Comparison of ENCODE assay signal across 27 cellular contexts in genomic region chr2:80887923-80888322, GRCh38.
"Had no signal": no experiment of that assay in that cellular context is flagged by ENCODE, and none has a peak within 500 bp of the region (broad histone marks: within the 10 kb centered on the region; RNA-seq: fewer than 3 reads in every experiment).

No MANE protein-coding gene starts in this region.

- FAIRE-seq: astrocyte, islet of Langerhans had no signal

- H3K9me3 ChIP-seq: esophagus squamous epithelium, heart right ventricle, testis, uterus had no signal

- H3K9me3 Mint-ChIP-seq: type B pancreatic cell had no signal

- H3K27ac ChIP-seq: heart right ventricle, skin epidermis, testis, uterus had no signal

- H3K4me1 Mint-ChIP-seq: activated T-helper 17 cell treated with anti-CD3 and anti-CD28 coated beads, Interleukin-2, amount 50 U/mL, for 72 hours; natural killer cell had no signal

- DNase-seq: activated CD4-positive, alpha-beta T cell treated with anti-CD3 and anti-CD28 coated beads, Interleukin-2, amount 50 U/mL, for 1 hour; activated CD8-positive, alpha-beta T cell treated with anti-CD3 and anti-CD28 coated beads for 36 hours; activated gamma-delta T cell treated with Interleukin-2 at 50 U/mL for 16 hours; activated naive CD4-positive, alpha-beta T cell treated with anti-CD3 and anti-CD28 coated beads, Interleukin-2, amount 50 U/mL, for 16 hours; activated T-cell treated with anti-CD3 and anti-CD28 coated beads, Interleukin-2, amount 50 U/mL, for 4 hours; amniotic stem cell; caudate nucleus; esophagus squamous epithelium; foreskin melanocyte; heart right ventricle; natural killer cell; posterior cingulate gyrus; retina; stimulated activated CD4-positive, alpha-beta T cell treated with anti-CD3 and anti-CD28 coated beads, Interleukin-12 subunit alpha, Interleukin-12 subunit beta, amount 100 ng/mL, for 4 hours; stimulated activated CD4-positive, alpha-beta T cell treated with anti-CD3 and anti-CD28 coated beads, Interleukin-4, amount 100 ng/mL, for 1 hour; stimulated activated naive CD8-positive, alpha-beta T cell treated with anti-CD3 and anti-CD28 coated beads, Interleukin-15, Interleukin-2, amounts not matched to agents 100 U/mL and 50 U/mL, for 24 hours; T-helper 2 cell; testis; uterus had no signal

- H3K4me3 Mint-ChIP-seq: activated CD8-positive, alpha-beta T cell treated with anti-CD3 and anti-CD28 coated beads for 36 hours; activated T-cell treated with anti-CD3 and anti-CD28 coated beads, Interleukin-2, amount 50 U/mL, for 4 hours; activated T-helper 17 cell treated with anti-CD3 and anti-CD28 coated beads, Interleukin-2, amount 50 U/mL, for 72 hours; dendritic cell treated with granulocyte-macrophage colony-stimulating factor and Interleukin-4, amounts not matched to agents 40 ng/mL and 50 ng/mL, for 4 days; natural killer cell; type B pancreatic cell; WTC11 had no signal

- H3K27me3 Mint-ChIP-seq: activated CD8-positive, alpha-beta T cell treated with anti-CD3 and anti-CD28 coated beads for 36 hours; activated T-helper 17 cell treated with anti-CD3 and anti-CD28 coated beads, Interleukin-2, amount 50 U/mL, for 72 hours; dendritic cell treated with granulocyte-macrophage colony-stimulating factor and Interleukin-4, amounts not matched to agents 40 ng/mL and 50 ng/mL, for 4 days; type B pancreatic cell had no signal

- H3K27me3 ChIP-seq: esophagus squamous epithelium, heart right ventricle, testis, uterus had no signal

- H3K27ac Mint-ChIP-seq: activated CD8-positive, alpha-beta T cell treated with anti-CD3 and anti-CD28 coated beads for 36 hours; activated T-helper 17 cell treated with anti-CD3 and anti-CD28 coated beads, Interleukin-2, amount 50 U/mL, for 72 hours; dendritic cell treated with granulocyte-macrophage colony-stimulating factor and Interleukin-4, amounts not matched to agents 40 ng/mL and 50 ng/mL, for 4 days; natural killer cell; type B pancreatic cell had no signal

- H3K36me3 ChIP-seq: esophagus squamous epithelium, heart right ventricle, uterus had no signal

- H3K36me3 Mint-ChIP-seq: type B pancreatic cell, WTC11 had no signal

- H3K4me3 ChIP-seq: esophagus squamous epithelium, heart right ventricle, skin epidermis, testis, uterus had no signal

- ATAC-seq: activated CD8-positive, alpha-beta T cell treated with anti-CD3 and anti-CD28 coated beads for 36 hours; activated T-cell treated with anti-CD3 and anti-CD28 coated beads, Interleukin-2, amount 50 U/mL, for 4 hours; activated T-helper 17 cell treated with anti-CD3 and anti-CD28 coated beads, Interleukin-2, amount 50 U/mL, for 72 hours; heart right ventricle; natural killer cell; sciatic nerve; stimulated activated naive CD8-positive, alpha-beta T cell treated with anti-CD3 and anti-CD28 coated beads, Interleukin-15, Interleukin-2, amounts not matched to agents 100 U/mL and 50 U/mL, for 24 hours; WTC11 had no signal

- H3K4me1 ChIP-seq: esophagus squamous epithelium, heart right ventricle, testis, uterus had no signal
